In genomic region chr1:8343044-8343443, GRCh38 we compare ENCODE assay signal across 15 cellular contexts. TPM values are rescaled to one million over a fixed set of nuclear protein-coding genes. Genes with fewer than 3 reads are reported as not detected.
DNase-seq lines count a peak whose midpoint lies in the region; ATAC-seq and TF ChIP-seq lines count a peak whose summit lies in the region.
"Had no signal": no experiment of that assay in that cellular context is flagged by ENCODE, and none has a peak within 500 bp of the region (broad histone marks: within the 10 kb centered on the region; RNA-seq: fewer than 3 reads in every experiment).

No MANE protein-coding gene starts in this region.

- H3K27ac ChIP-seq in HCT116 (ENCODE audit: low read depth, low read length), result peak overlapping the region; percentile 53
- no peak overlapping the region for H3K27ac ChIP-seq in mammary epithelial cell (ENCODE audit: insufficient read depth, low read depth, low read length)
- peak overlapping the region; percentile 71 for H3K27ac ChIP-seq in lower lobe of right lung
- H3K27ac ChIP-seq: BLaER1 had no signal

- in situ Hi-C loops in mammary epithelial cell (cut with MboI; ENCODE audit: low sequenced_read_pairs in 2 of 2), result no loop called here

- peaks cover 5% of the 10 kb centered on the region for H3K36me3 Mint-ChIP-seq in stimulated activated memory B cell treated with anti-CD40 and anti-IgM and Interleukin-4, amounts not matched to agents 10 μg/mL and 1 μg/mL and 100 μg/mL, for 72 hours
- H3K36me3 Mint-ChIP-seq: activated naive CD4-positive, alpha-beta T cell treated with anti-CD3 and anti-CD28 coated beads, Interleukin-2, amount 10 ng/mL, durations not matched to agents 7 days and 5 days; naive thymus-derived CD8-positive, alpha-beta T cell had no signal

- H3K4me1 ChIP-seq in HCT116 (ENCODE audit: control insufficient read depth in 1 of 2, insufficient read depth in 2 of 2, low read length in 2 of 2) (peaks cover 14 to 28% of the 10 kb centered on the region in 2 experiments), mammary epithelial cell (ENCODE audit: insufficient read depth, low read length) (peaks cover 12% of the 10 kb centered on the region), lower lobe of right lung (peaks cover 15% of the 10 kb centered on the region)

- H3K9me2 ChIP-seq in HCT116 (ENCODE audit: insufficient read depth), result 0 out of 2 replicates have a peak, but pooled peaks cover 3% of the 10 kb centered on the region

- H3K4me1 Mint-ChIP-seq in stimulated activated memory B cell treated with anti-CD40 and anti-IgM and Interleukin-4, amounts not matched to agents 10 μg/mL and 1 μg/mL and 100 μg/mL, for 72 hours, result no peaks in the 10 kb centered on the region
- H3K4me1 Mint-ChIP-seq: activated naive CD4-positive, alpha-beta T cell treated with anti-CD3 and anti-CD28 coated beads, Interleukin-2, amount 10 ng/mL, durations not matched to agents 7 days and 5 days had no signal

- no peak for TF ChIP-seq RAD21 in HCT116 (IDR thresholded peaks at IDR 0.05; ENCODE audit: low read depth)

- H4K20me1 ChIP-seq in HCT116 (ENCODE audit: insufficient read depth) (no peaks in the 10 kb centered on the region), mammary epithelial cell (ENCODE audit: insufficient read depth, low read length) (no peaks in the 10 kb centered on the region)

- H3K9ac ChIP-seq in HCT116 (ENCODE audit: low read length), result peak overlapping the region; percentile 58
- H3K9ac ChIP-seq in mammary epithelial cell (ENCODE audit: insufficient read depth, low read length), result no peak overlapping the region
- H3K9ac ChIP-seq: BLaER1 had no signal

- no peak overlapping the region for H2AFZ ChIP-seq in HCT116 (ENCODE audit: low read depth, low read length, poor library complexity, severe bottlenecking)
- H2AFZ ChIP-seq in mammary epithelial cell (ENCODE audit: low read depth, low read length), result peak overlapping the region; percentile 65

- ATAC-seq in HCT116 (peak; percentile 52), lower lobe of right lung (peak in 1 of 2 donors; percentile 25), GM18858 (IDR thresholded peaks at IDR 0.05; ENCODE audit: unreplicated experiment) (no peak)
- peak; percentile 27 for ATAC-seq in stimulated activated memory B cell treated with anti-CD40 and anti-IgM and Interleukin-4, amounts not matched to agents 10 μg/mL and 1 μg/mL and 100 μg/mL, for 72 hours
- ATAC-seq: naive thymus-derived CD8-positive, alpha-beta T cell had no signal

- peaks cover 17% of the 10 kb centered on the region for H3K27me3 Mint-ChIP-seq in stimulated activated memory B cell treated with anti-CD40 and anti-IgM and Interleukin-4, amounts not matched to agents 10 μg/mL and 1 μg/mL and 100 μg/mL, for 72 hours

- H3K4me2 ChIP-seq in HCT116 (ENCODE audit: low read length) (peak overlapping the region; percentile 75), mammary epithelial cell (ENCODE audit: insufficient read depth, low read depth, low read length) (no peak overlapping the region)
- H3K4me2 ChIP-seq: BLaER1 had no signal

- H3K27me3 ChIP-seq in HCT116 (ENCODE audit: insufficient read depth, low read length) (no peaks in the 10 kb centered on the region), mammary epithelial cell (ENCODE audit: insufficient read depth, low read length) (no peaks in the 10 kb centered on the region), lower lobe of right lung (ENCODE audit: low read depth) (no peaks in the 10 kb centered on the region)
- H3K27me3 ChIP-seq: BLaER1 had no signal

- DNase-seq in HCT116 (ENCODE audit: low read depth, low spot score), result no peak
- DNase-seq in mammary epithelial cell, result no peak
- DNase-seq in lower lobe of right lung, result peak; percentile 43
- DNase-seq in Ammon's horn (ENCODE audit: low spot score), result no peak
- no peak for DNase-seq in NCI-H2107 (lab: John Stamatoyannopoulos, UW)
- no peak for DNase-seq in RKO (ENCODE audit: low spot score)
- DNase-seq: activated naive CD4-positive, alpha-beta T cell treated with anti-CD3 and anti-CD28 coated beads, Interleukin-2, amount 10 ng/mL, durations not matched to agents 7 days and 5 days; cortex of kidney; Karpas-422; naive thymus-derived CD8-positive, alpha-beta T cell; NCI-H2081 treated with DMSO at 0.1 percent for 48 hours; T-helper 9 cell had no signal

- BruUV-seq in HCT116 (replicated peaks; lab: Mats Ljungman, UMichigan) (no TSS peak), mammary epithelial cell (replicated peaks; lab: Mats Ljungman, UMichigan) (no TSS peak)

- no peak for TF ChIP-seq POLR2A in HCT116 (IDR thresholded peaks at IDR 0.05; ENCODE audit: borderline replicate concordance, extremely low read depth, insufficient read depth, insufficient read length)

- H3K9me3 ChIP-seq in HCT116 (ENCODE audit: control insufficient read depth in 1 of 2, insufficient read depth in 1 of 2, low read depth in 1 of 2, low read length in 2 of 2) (no peaks in the 10 kb centered on the region), mammary epithelial cell (replicated peaks; ENCODE audit: insufficient read depth, low read length) (no peaks in the 10 kb centered on the region), lower lobe of right lung (no peaks in the 10 kb centered on the region)

- CTCF ChIA-PET in HCT116 (lab: Charles Lee) (interaction anchor here (1.0 to 1.1 kb wide), 2 partner anchors 328 to 368 kb away, joined by 5 read pairs; no protein-coding TSS in a partner anchor), mammary epithelial cell (lab: Charles Lee; ENCODE audit: low non-redundant PET) (no interaction called here)

- H3K9me3 Mint-ChIP-seq in stimulated activated memory B cell treated with anti-CD40 and anti-IgM and Interleukin-4, amounts not matched to agents 10 μg/mL and 1 μg/mL and 100 μg/mL, for 72 hours, result peaks cover 4% of the 10 kb centered on the region
- H3K9me3 Mint-ChIP-seq: activated naive CD4-positive, alpha-beta T cell treated with anti-CD3 and anti-CD28 coated beads, Interleukin-2, amount 10 ng/mL, durations not matched to agents 7 days and 5 days; naive thymus-derived CD8-positive, alpha-beta T cell had no signal

- intact Hi-C loops in HCT116 (cut with micrococcal nuclease) (no loop called here), mammary epithelial cell (cut with micrococcal nuclease) (no loop called here), lower lobe of right lung (cut with DNase I) (no loop called here)

- no peak overlapping the region for H3K4me3 Mint-ChIP-seq in stimulated activated memory B cell treated with anti-CD40 and anti-IgM and Interleukin-4, amounts not matched to agents 10 μg/mL and 1 μg/mL and 100 μg/mL, for 72 hours
- H3K4me3 Mint-ChIP-seq: activated naive CD4-positive, alpha-beta T cell treated with anti-CD3 and anti-CD28 coated beads, Interleukin-2, amount 10 ng/mL, durations not matched to agents 7 days and 5 days; naive thymus-derived CD8-positive, alpha-beta T cell had no signal

- RAD21 ChIA-PET in HCT116 (lab: Charles Lee; ENCODE audit: low non-redundant PET in 1 of 2, low total read pairs in 2 of 2, uncharacterized antibody in 2 of 2, unreplicated experiment in 2 of 2), result interaction anchor here in 1 of 2 experiments (1.0 kb wide), 1 partner anchor 29 kb away, joined by 4 read pairs; no protein-coding TSS in a partner anchor

- TF ChIP-seq CTCF in HCT116 (IDR thresholded peaks at IDR 0.05 in 2 of 3, conservative IDR thresholded peaks at IDR 0.05 in 1 of 3; ENCODE audit: borderline replicate concordance in 1 of 3, insufficient read depth in 1 of 3, low read depth in 2 of 3, low read length in 2 of 3) (no peak), mammary epithelial cell (conservative IDR thresholded peaks at IDR 0.05 in 1 of 2, IDR thresholded peaks at IDR 0.05 in 1 of 2; ENCODE audit: extremely low read depth in 1 of 2, insufficient read depth in 1 of 2, low read depth in 1 of 2, low read length in 2 of 2) (no peak), lower lobe of right lung (IDR thresholded peaks at IDR 0.05) (no peak)

- H3K4me3 ChIP-seq in HCT116 (replicated peaks in 1 of 2; ENCODE audit: low read depth in 1 of 2, low read length in 2 of 2) (peak overlapping the region in 1 of 2 experiments; percentile 42; a peak in 1 of 4 replicates), mammary epithelial cell (replicated peaks in 1 of 3; ENCODE audit: insufficient read depth in 1 of 3, low read depth in 2 of 3, low read length in 3 of 3) (no peak overlapping the region), lower lobe of right lung (no peak overlapping the region)
- H3K4me3 ChIP-seq: BLaER1 had no signal

- H3K79me2 ChIP-seq in HCT116 (ENCODE audit: insufficient read depth, low read length) (no peaks in the 10 kb centered on the region), mammary epithelial cell (ENCODE audit: insufficient read depth, low read length) (no peaks in the 10 kb centered on the region)

- POLR2A ChIA-PET in HCT116 (lab: Charles Lee), result interaction anchor here (0.6 to 1.2 kb wide), 4 partner anchors 122 to 381 kb away, joined by 3 to 5 read pairs (median 4); partner anchors contain the start of gene PARK7

- dilution Hi-C loops in mammary epithelial cell (cut with HindIII; ENCODE audit: low sequenced_read_pairs), result no loop called here

- 89% methylated on average over 8 of the region's 11 CpGs for WGBS in mammary epithelial cell (ENCODE audit: low coverage, missing lambda C conversion rate)

- H3K36me3 ChIP-seq in HCT116 (ENCODE audit: control insufficient read depth in 1 of 2, insufficient read depth in 2 of 2, low read length in 2 of 2) (peaks cover 0 to 3% of the 10 kb centered on the region in 2 experiments; a peak in 1 of 4 replicates), mammary epithelial cell (ENCODE audit: insufficient read depth, low read length) (no peaks in the 10 kb centered on the region), lower lobe of right lung (no peaks in the 10 kb centered on the region)

- no peak overlapping the region for H3K27ac Mint-ChIP-seq in stimulated activated memory B cell treated with anti-CD40 and anti-IgM and Interleukin-4, amounts not matched to agents 10 μg/mL and 1 μg/mL and 100 μg/mL, for 72 hours
- H3K27ac Mint-ChIP-seq: activated naive CD4-positive, alpha-beta T cell treated with anti-CD3 and anti-CD28 coated beads, Interleukin-2, amount 10 ng/mL, durations not matched to agents 7 days and 5 days had no signal

TF ChIP-seq in HCT116, 20 proteins besides CTCF, POLR2A, EP300 and RAD21 (continues in another document):
- TF ChIP-seq ELF1 (IDR thresholded peaks at IDR 0.05; ENCODE audit: borderline replicate concordance, low read depth) (no peak), POLR2AphosphoS5 (IDR thresholded peaks at IDR 0.05; ENCODE audit: low read depth, low read length) (no peak), TCF7L2 (IDR thresholded peaks at IDR 0.05; ENCODE audit: borderline replicate concordance, extremely low read depth, insufficient read depth, insufficient read length) (no peak), EZH2phosphoT487 (IDR thresholded peaks at IDR 0.05; ENCODE audit: borderline replicate concordance) (no peak)

RNA-seq across cellular contexts. Expression of gene SLC45A1, which starts 25.1 kb away (rescaled TPM):
- total RNA-seq in HCT116 (2021; ENCODE audit: unreplicated experiment) (13.8 TPM), mammary epithelial cell (under 1 TPM; 0.50 to 0.54 TPM), lower lobe of right lung (0.92 TPM)
- polyA plus RNA-seq in HCT116 (2012), result 17.0 and 21.0 TPM in 2 replicates
- polyA plus RNA-seq in mammary epithelial cell, result 0.28 TPM
- not detected for polyA minus RNA-seq in mammary epithelial cell
